In genomic region chrX:41922694-41923171, GRCh38 we compare ENCODE assay signal across 8 cellular contexts. TPM values are rescaled to one million over a fixed set of nuclear protein-coding genes. Genes with fewer than 3 reads are reported as not detected.
DNase-seq lines count a peak whose midpoint lies in the region.

No MANE protein-coding gene starts in this region.

- H3K27ac ChIP-seq in duodenal mucosa (ENCODE audit: low read depth, low read length) (no peak overlapping the region), stomach smooth muscle (ENCODE audit: low read length) (peak overlapping the region; percentile 47), Karpas-422 (ENCODE audit: low read length) (no peak overlapping the region)

- H2AFZ ChIP-seq in Karpas-422 (ENCODE audit: low read length), result no peak overlapping the region

- H3K4me3 ChIP-seq in duodenal mucosa (ENCODE audit: low read depth in 1 of 2, low read length in 2 of 2) (peak overlapping the region; percentile 87 to 90), stomach smooth muscle (ENCODE audit: low read length in 2 of 2) (peak overlapping the region; percentile 76 to 78), Karpas-422 (ENCODE audit: low read length) (no peak overlapping the region)

- H3K4me1 ChIP-seq in duodenal mucosa (ENCODE audit: control insufficient read depth in 1 of 2, insufficient read depth in 2 of 2, low read length in 2 of 2) (peaks cover 6 to 9% of the 10 kb centered on the region in 2 donors), stomach smooth muscle (ENCODE audit: control insufficient read depth, insufficient read depth, low read length) (no peaks in the 10 kb centered on the region), Karpas-422 (ENCODE audit: low read length) (no peaks in the 10 kb centered on the region)

- H3K27me3 ChIP-seq in duodenal mucosa (ENCODE audit: control insufficient read depth in 1 of 2, insufficient read depth in 2 of 2, low read length in 2 of 2), result no peaks in the 10 kb centered on the region
- peaks cover 0 to 4% of the 10 kb centered on the region in 2 donors for H3K27me3 ChIP-seq in stomach smooth muscle (ENCODE audit: control insufficient read depth in 1 of 2, insufficient read depth in 2 of 2, low read length in 2 of 2)
- no peaks in the 10 kb centered on the region for H3K27me3 ChIP-seq in Karpas-422 (ENCODE audit: low read length)

- no peaks in the 10 kb centered on the region for H3K9me2 ChIP-seq in Karpas-422 (replicated peaks; ENCODE audit: insufficient read depth, low read length)

- DNase-seq in AG08395 (ENCODE audit: low spot score) (peak; percentile 3), GM19238 (ENCODE audit: insufficient read length, low spot score) (peak; percentile 14), HT-29 (ENCODE audit: low spot score) (peak; percentile 2), T-helper 2 cell (peak in 3 of 5 experiments; percentile 8 to 28 (median 9)), lung microvascular endothelial cell (ENCODE audit: low read depth in 2 of 2) (peak; percentile 30 to 42), Karpas-422 (no peak)

- H3K9me3 ChIP-seq in duodenal mucosa (ENCODE audit: control insufficient read depth in 1 of 2, low read length in 2 of 2) (no peaks in the 10 kb centered on the region), stomach smooth muscle (ENCODE audit: control insufficient read depth in 2 of 2, low read length in 2 of 2) (no peaks in the 10 kb centered on the region), Karpas-422 (ENCODE audit: low read length) (no peaks in the 10 kb centered on the region)

- H3K79me2 ChIP-seq in Karpas-422 (ENCODE audit: low read length), result no peaks in the 10 kb centered on the region

- H3K9ac ChIP-seq in duodenal mucosa (ENCODE audit: low read depth in 1 of 2, low read length in 2 of 2) (peak overlapping the region; percentile 71 to 74), stomach smooth muscle (ENCODE audit: low read length in 2 of 2) (peak overlapping the region in 1 of 2 donors; percentile 50), Karpas-422 (ENCODE audit: low read length) (no peak overlapping the region)

- H4K20me1 ChIP-seq in Karpas-422 (ENCODE audit: insufficient read depth, low read depth, low read length), result no peaks in the 10 kb centered on the region

- no peaks in the 10 kb centered on the region for H3K36me3 ChIP-seq in duodenal mucosa (ENCODE audit: control insufficient read depth in 1 of 2, insufficient read depth in 2 of 2, low read length in 2 of 2)
- H3K36me3 ChIP-seq in stomach smooth muscle (ENCODE audit: control insufficient read depth in 2 of 2, insufficient read depth in 2 of 2, low read length in 2 of 2), result no peaks in the 10 kb centered on the region
- H3K36me3 ChIP-seq in Karpas-422 (ENCODE audit: insufficient read depth, low read length), result no peaks in the 10 kb centered on the region

- no peak overlapping the region for H3K4me2 ChIP-seq in Karpas-422 (ENCODE audit: low read depth, low read length, poor library complexity, severe bottlenecking)

RNA-seq across cellular contexts. Expression of gene CASK, which starts 0.6 kb away (rescaled TPM):
- total RNA-seq in HT-29 (2014; rRNA removed; shearing (Covaris generic)), result 8.2 and 13.5 TPM in 2 replicates
- 30.5 and 47.8 TPM in 2 replicates for total RNA-seq in lung microvascular endothelial cell
- total RNA-seq in Karpas-422 (2014; rRNA removed; shearing (Covaris generic); ENCODE audit: low replicate concordance), result not detected in 2 replicates
